Comparison of ENCODE assay signal across 25 cellular contexts in the genomic region with DNA sequence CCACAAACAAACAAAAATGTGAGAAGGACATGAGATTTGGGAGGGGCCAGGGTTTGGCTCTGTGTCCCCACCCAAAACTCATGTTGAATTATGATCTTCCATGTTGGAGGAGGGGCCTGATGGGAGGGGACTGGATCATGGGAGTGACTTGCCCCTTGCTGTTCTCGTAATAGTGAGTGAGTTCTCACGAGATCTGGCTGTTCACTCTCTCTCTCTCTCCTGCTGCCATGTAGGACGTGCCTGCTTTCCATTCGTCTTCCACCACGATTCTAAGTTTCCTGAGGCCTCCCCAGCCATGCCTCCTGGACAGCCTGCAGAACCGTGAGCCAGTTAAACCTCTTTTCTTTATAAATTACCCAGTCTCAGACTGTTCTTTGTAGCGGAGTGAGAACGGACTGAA.
DNase-seq lines count a peak whose midpoint lies in the region; ATAC-seq, FAIRE-seq and TF ChIP-seq lines count a peak whose summit lies in the region.
"Had no signal": no experiment of that assay in that cellular context is flagged by ENCODE, and none has a peak within 500 bp of the region (broad histone marks: within the 10 kb centered on the region; RNA-seq: fewer than 3 reads in every experiment).

No MANE protein-coding gene starts in this region.

- H3K36me3 ChIP-seq in HEK293 (ENCODE audit: control insufficient read depth in 2 of 2, insufficient read depth in 1 of 2, low read length in 2 of 2) = no peaks in the 10 kb centered on the region
- H3K36me3 ChIP-seq: pancreas, SJCRH30 had no signal

- FAIRE-seq in GM12891 (lab: Jason Lieb, UNC) = no peak
- FAIRE-seq: pancreas had no signal

- H3K9me3 Mint-ChIP-seq in activated CD4-positive, alpha-beta T cell treated with anti-CD3 and anti-CD28 coated beads, Interleukin-2, amount 10 ng/mL, durations not matched to agents 24 days and 14 days = peaks cover 7% of the 10 kb centered on the region
- no peaks in the 10 kb centered on the region for H3K9me3 Mint-ChIP-seq in endothelial cell (ENCODE audit: unreplicated experiment)
- H3K9me3 Mint-ChIP-seq in stimulated activated effector memory CD8-positive, alpha-beta T cell treated with anti-CD3 and anti-CD28 coated beads, Interleukin-12 subunit alpha, Interleukin-12 subunit beta, amount 100 ng/mL, for 72 hours = no peaks in the 10 kb centered on the region
- H3K9me3 Mint-ChIP-seq: IgD-negative memory B cell had no signal

- CTCF ChIA-PET in HEK293 (lab: Yijun Ruan, JAX) = interaction anchor here (0.7 to 5.8 kb wide), 4 partner anchors 244 to 377 kb away, joined by 3 to 73 read pairs (median 32); no protein-coding TSS in a partner anchor

- H3K9me3 ChIP-seq in HEK293 (ENCODE audit: control insufficient read depth, insufficient read depth, low read depth, low read length) = no peaks in the 10 kb centered on the region; the same call in 1 of the 2 replicates
- H3K9me3 ChIP-seq: pancreas, testis had no signal

- H3K4me3 Mint-ChIP-seq in activated CD4-positive, alpha-beta T cell treated with anti-CD3 and anti-CD28 coated beads, Interleukin-2, amount 10 ng/mL, durations not matched to agents 24 days and 14 days = no peak overlapping the region
- no peak overlapping the region for H3K4me3 Mint-ChIP-seq in endothelial cell (ENCODE audit: unreplicated experiment)
- H3K4me3 Mint-ChIP-seq in stimulated activated effector memory CD8-positive, alpha-beta T cell treated with anti-CD3 and anti-CD28 coated beads, Interleukin-12 subunit alpha, Interleukin-12 subunit beta, amount 100 ng/mL, for 72 hours = no peak overlapping the region
- H3K4me3 Mint-ChIP-seq: activated CD4-positive, alpha-beta memory T cell treated with anti-CD3 and anti-CD28 coated beads for 36 hours; IgD-negative memory B cell; nephron progenitor cell; stimulated activated naive CD8-positive, alpha-beta T cell treated with anti-CD3 and anti-CD28 coated beads, Interleukin-15, Interleukin-2, amounts not matched to agents 100 ng/mL and 50 ng/mL, for 24 hours had no signal

- no peak for DNase-seq in activated CD4-positive, alpha-beta T cell treated with anti-CD3 and anti-CD28 coated beads, Interleukin-2, amount 10 ng/mL, durations not matched to agents 24 days and 14 days
- no peak for DNase-seq in activated CD4-positive, alpha-beta T cell treated with anti-CD3 and anti-CD28 coated beads for 4 hours
- DNase-seq in endothelial cell (ENCODE audit: low spot score) (no peak), GM12891 (ENCODE audit: insufficient read length, low spot score) (no peak)
- no peak for DNase-seq in stimulated activated effector memory CD8-positive, alpha-beta T cell treated with anti-CD3 and anti-CD28 coated beads, Interleukin-12 subunit alpha, Interleukin-12 subunit beta, amount 100 ng/mL, for 72 hours (ENCODE audit: low spot score in 2 of 2)
- DNase-seq: activated CD4-positive, alpha-beta memory T cell treated with anti-CD3 and anti-CD28 coated beads for 36 hours; activated naive CD4-positive, alpha-beta T cell treated with anti-CD3 and anti-CD28 coated beads, Interleukin-2, amount 50 U/mL, for 16 hours; amygdala; effector CD4-positive, alpha-beta T cell; hippocampal formation; left cardiac atrium; NCI-H1048; NCI-H446; nephron progenitor cell; pancreas; RPMI8226; SJCRH30; stimulated activated CD4-positive, alpha-beta T cell treated with anti-CD3 and anti-CD28 coated beads, Interleukin-1b, Interleukin-23, amount 100 ng/mL, for 48 hours; T-helper 1 cell; testis had no signal

- no peak overlapping the region for H3K4me3 ChIP-seq in HEK293 (ENCODE audit: low read depth, low read length)
- H3K4me3 ChIP-seq: pancreas, SJCRH30, testis had no signal

- no peaks in the 10 kb centered on the region; the same call in 1 of the 2 replicates for H3K4me1 ChIP-seq in HEK293 (ENCODE audit: control insufficient read depth, insufficient read depth, low read length)

- POLR2A ChIA-PET in HEK293 (lab: Yijun Ruan, JAX) = interaction anchor here (0.6 kb wide), 1 partner anchor 13 kb away, joined by 4 read pairs; no protein-coding TSS in a partner anchor

- TF ChIP-seq POLR2A in GM12891 (IDR thresholded peaks at IDR 0.05; ENCODE audit: low read depth, low read length) = no peak

- peaks cover 1% of the 10 kb centered on the region for H3K36me3 Mint-ChIP-seq in activated CD4-positive, alpha-beta T cell treated with anti-CD3 and anti-CD28 coated beads, Interleukin-2, amount 10 ng/mL, durations not matched to agents 24 days and 14 days (ENCODE audit: low read depth)
- no peaks in the 10 kb centered on the region for H3K36me3 Mint-ChIP-seq in endothelial cell (ENCODE audit: low read depth, unreplicated experiment)
- H3K36me3 Mint-ChIP-seq in stimulated activated effector memory CD8-positive, alpha-beta T cell treated with anti-CD3 and anti-CD28 coated beads, Interleukin-12 subunit alpha, Interleukin-12 subunit beta, amount 100 ng/mL, for 72 hours = peaks cover 56% of the 10 kb centered on the region
- H3K36me3 Mint-ChIP-seq: IgD-negative memory B cell had no signal

- peaks cover 6% of the 10 kb centered on the region for H3K4me1 Mint-ChIP-seq in activated CD4-positive, alpha-beta T cell treated with anti-CD3 and anti-CD28 coated beads, Interleukin-2, amount 10 ng/mL, durations not matched to agents 24 days and 14 days
- H3K4me1 Mint-ChIP-seq in endothelial cell (ENCODE audit: unreplicated experiment) = peaks cover 5% of the 10 kb centered on the region
- peaks cover 33% of the 10 kb centered on the region for H3K4me1 Mint-ChIP-seq in stimulated activated effector memory CD8-positive, alpha-beta T cell treated with anti-CD3 and anti-CD28 coated beads, Interleukin-12 subunit alpha, Interleukin-12 subunit beta, amount 100 ng/mL, for 72 hours

- H3K27ac ChIP-seq in HEK293 (ENCODE audit: extremely low read depth, low read depth, low read length) = no peak overlapping the region
- H3K27ac ChIP-seq: pancreas, SJCRH30, testis had no signal

- H3K27me3 Mint-ChIP-seq in activated CD4-positive, alpha-beta T cell treated with anti-CD3 and anti-CD28 coated beads, Interleukin-2, amount 10 ng/mL, durations not matched to agents 24 days and 14 days = peaks cover 10% of the 10 kb centered on the region
- peaks cover 16% of the 10 kb centered on the region for H3K27me3 Mint-ChIP-seq in endothelial cell (ENCODE audit: unreplicated experiment)

- TF ChIP-seq CTCF in HEK293 (tag by site-specific recombination; IDR thresholded peaks at IDR 0.05) (no peak), endothelial cell (IDR thresholded peaks at IDR 0.05; ENCODE audit: unreplicated experiment) (no peak)

- intact Hi-C loops in activated CD4-positive, alpha-beta T cell treated with anti-CD3 and anti-CD28 coated beads, Interleukin-2, amount 10 ng/mL, durations not matched to agents 24 days and 14 days (cut with micrococcal nuclease) = loop anchor here (5.0 kb wide), 1 partner anchor 292 kb away; no protein-coding TSS in a partner anchor

- H3K27ac Mint-ChIP-seq in activated CD4-positive, alpha-beta T cell treated with anti-CD3 and anti-CD28 coated beads, Interleukin-2, amount 10 ng/mL, durations not matched to agents 24 days and 14 days = peak overlapping the region; percentile 29
- peak overlapping the region; percentile 70 for H3K27ac Mint-ChIP-seq in endothelial cell (ENCODE audit: unreplicated experiment)
- H3K27ac Mint-ChIP-seq in stimulated activated effector memory CD8-positive, alpha-beta T cell treated with anti-CD3 and anti-CD28 coated beads, Interleukin-12 subunit alpha, Interleukin-12 subunit beta, amount 100 ng/mL, for 72 hours = peak overlapping the region; percentile 85
- H3K27ac Mint-ChIP-seq: activated CD4-positive, alpha-beta memory T cell treated with anti-CD3 and anti-CD28 coated beads for 36 hours; IgD-negative memory B cell; nephron progenitor cell; stimulated activated naive CD8-positive, alpha-beta T cell treated with anti-CD3 and anti-CD28 coated beads, Interleukin-15, Interleukin-2, amounts not matched to agents 100 ng/mL and 50 ng/mL, for 24 hours had no signal

- ATAC-seq in stimulated activated effector memory CD8-positive, alpha-beta T cell treated with anti-CD3 and anti-CD28 coated beads, Interleukin-12 subunit alpha, Interleukin-12 subunit beta, amount 100 ng/mL, for 72 hours = no peak
- ATAC-seq in HG03135 (IDR thresholded peaks at IDR 0.05; ENCODE audit: unreplicated experiment) (no peak), HG03469 (IDR thresholded peaks at IDR 0.05; ENCODE audit: unreplicated experiment) (no peak)
- ATAC-seq: left cardiac atrium, pancreas had no signal

TF ChIP-seq in HEK293, 187 proteins besides CTCF, POLR2A, EP300 and RAD21:
- TF ChIP-seq ZNF530 (tag by site-specific recombination; IDR thresholded peaks at IDR 0.05; ENCODE audit: low read depth) = no peak
- no peak for TF ChIP-seq YY1 (tag by site-specific recombination; IDR thresholded peaks at IDR 0.05)
- no peak for TF ChIP-seq ZNF623 (tag by site-specific recombination; IDR thresholded peaks at IDR 0.05)
- no peak for TF ChIP-seq GLIS2 (tag by site-specific recombination; IDR thresholded peaks at IDR 0.05)
- no peak for TF ChIP-seq ZNF76 (tag by site-specific recombination; IDR thresholded peaks at IDR 0.05; ENCODE audit: borderline replicate concordance, low read depth)
- TF ChIP-seq SETDB1 (IDR thresholded peaks at IDR 0.05; ENCODE audit: insufficient read length, low read length) = peak; percentile 44
- 0 out of 2 replicates have a peak, but pooled peaks have one; percentile 16 for TF ChIP-seq KLF1 (tag by site-specific recombination; IDR thresholded peaks at IDR 0.05)
- no peak for TF ChIP-seq TRIM28 (IDR thresholded peaks at IDR 0.05; ENCODE audit: borderline replicate concordance, low read length)

TF ChIP-seq in GM12891, 5 proteins besides CTCF, POLR2A, EP300 and RAD21:
- TF ChIP-seq SPI1 (IDR thresholded peaks at IDR 0.05; ENCODE audit: low read depth, low read length) = no peak

Comparison
In these comparisons a context has a peak if more than half of its experiments do, and no peak if none do; other contexts are left out.
1. H3K27ac Mint-ChIP-seq: peak in every context shown above with its lines; median percentile 85 in stimulated activated effector memory CD8-positive, alpha-beta T cell treated with anti-CD3 and anti-CD28 coated beads, Interleukin-12 subunit alpha, Interleukin-12 subunit beta, amount 100 ng/mL, for 72 hours; 70 in endothelial cell; 29 in activated CD4-positive, alpha-beta T cell treated with anti-CD3 and anti-CD28 coated beads, Interleukin-2, amount 10 ng/mL, durations not matched to agents 24 days and 14 days.